In the genomic region with DNA sequence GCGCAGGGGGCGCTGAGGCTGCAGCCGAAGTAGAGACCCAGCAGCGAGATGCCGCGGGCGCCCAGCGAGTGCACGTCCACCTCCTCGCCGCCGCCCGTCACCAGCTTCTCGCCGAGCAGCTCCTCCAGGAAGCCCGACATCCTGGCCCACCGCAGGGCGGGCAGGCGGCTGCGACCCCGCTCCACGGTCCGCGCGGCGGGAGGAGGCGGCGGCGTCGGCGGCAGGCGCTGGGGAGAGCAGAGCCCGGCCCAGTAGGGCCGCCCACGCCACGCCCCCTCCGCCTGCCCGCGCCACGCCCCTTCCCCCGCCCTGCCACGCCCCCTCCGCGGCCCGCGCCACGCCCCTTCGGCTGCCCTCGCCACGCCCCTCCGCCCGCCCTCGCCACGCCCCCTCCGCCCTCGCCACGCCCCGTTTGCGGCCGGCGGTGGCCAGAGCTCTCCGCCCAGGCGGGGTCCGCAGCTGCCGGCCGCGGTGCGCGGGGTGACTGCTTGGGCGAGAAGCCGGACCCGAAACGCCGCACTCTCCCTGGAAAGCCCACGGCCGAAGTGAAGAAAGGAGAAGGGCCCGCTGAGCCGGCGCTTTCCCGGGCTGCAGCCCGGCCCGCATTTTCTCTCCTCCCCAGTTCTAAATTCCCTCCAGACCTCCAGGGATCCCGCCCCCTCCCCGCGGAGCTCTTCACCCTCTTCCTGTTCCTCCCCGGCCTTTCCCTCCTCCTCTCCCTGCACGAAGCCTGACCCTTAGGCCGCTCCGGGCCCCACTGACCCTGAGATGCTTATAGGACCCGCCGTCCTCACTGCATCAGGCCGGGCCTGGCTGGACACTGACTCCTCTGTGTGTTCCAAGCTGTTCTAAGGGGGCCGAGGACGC, we compare ENCODE assay signal across 8 cellular contexts. TPM values are rescaled to one million over a fixed set of nuclear protein-coding genes. Genes with fewer than 3 reads are reported as not detected.
A peak's percentile ranks its signal among the peaks of the same experiment; 100 is the strongest.
DNase-seq lines count a peak whose midpoint lies in the region; ATAC-seq and TF ChIP-seq lines count a peak whose summit lies in the region.

A gene (minus strand): TSS at position 238 of the 867 bp plus-strand sequence.

- WGBS in suprapubic skin, result 4% methylated on average over 24 of the region's 94 CpGs

- peak; percentile 78 to 91 for DNase-seq in SJSA1 (ENCODE audit: low read depth in 1 of 2, low spot score in 2 of 2)
- DNase-seq in activated naive CD4-positive, alpha-beta T cell treated with anti-CD3 and anti-CD28 coated beads for 36 hours, result peak; percentile 86
- DNase-seq in glomerular endothelial cell (ENCODE audit: extremely low read depth, low read depth, low spot score), result no peak
- DNase-seq in omental fat pad (ENCODE audit: low spot score), result peak; percentile 68
- DNase-seq in suprapubic skin (ENCODE audit: low spot score in 2 of 2), result peak; percentile 87 to 90

- H3K36me3 ChIP-seq in HUES6 (ENCODE audit: control insufficient read depth, insufficient read depth, low read length) (no peaks in the 10 kb centered on the region), SJSA1 (peaks cover 7% of the 10 kb centered on the region; the same call in 1 of the 2 replicates), suprapubic skin (no peaks in the 10 kb centered on the region)

- ATAC-seq in GM19467 (IDR thresholded peaks at IDR 0.05; ENCODE audit: unreplicated experiment) (peak; percentile 59), omental fat pad (ENCODE audit: low FRiP score) (peak; percentile 91)

- H3K4me3 ChIP-seq in HUES6 (ENCODE audit: low read depth, low read length), result peak within 1 kb of the TSS; percentile 97
- H3K4me3 ChIP-seq in SJSA1, result peak within 1 kb of the TSS; percentile 97
- H3K4me3 ChIP-seq in suprapubic skin, result peak within 1 kb of the TSS; percentile 72

- TF ChIP-seq POLR2A in suprapubic skin (IDR thresholded peaks at IDR 0.05), result peak in 1 of 2 donors; percentile 26

- H3K36me3 Mint-ChIP-seq in activated naive CD4-positive, alpha-beta T cell treated with anti-CD3 and anti-CD28 coated beads for 36 hours (ENCODE audit: low read depth), result no peaks in the 10 kb centered on the region

- H3K27ac ChIP-seq in C4-2B (peak within 1 kb of the TSS; percentile 38), HUES6 (ENCODE audit: low read depth, low read length) (peak within 1 kb of the TSS; percentile 87; the same call in 1 of the 2 replicates), SJSA1 (peak within 1 kb of the TSS; percentile 45; the same call in 1 of the 2 replicates), suprapubic skin (peak within 1 kb of the TSS; percentile 74)

- H3K27me3 ChIP-seq in HUES6 (ENCODE audit: control insufficient read depth, insufficient read depth, low read length), result no peaks in the 10 kb centered on the region
- H3K27me3 ChIP-seq in SJSA1 (replicated peaks), result peaks cover 6% of the 10 kb centered on the region; the same call in 1 of the 2 replicates
- H3K27me3 ChIP-seq in suprapubic skin, result no peaks in the 10 kb centered on the region

- intact Hi-C loops in activated naive CD4-positive, alpha-beta T cell treated with anti-CD3 and anti-CD28 coated beads for 36 hours (cut with micrococcal nuclease), result loop anchor here (2.0 kb wide), 4 partner anchors 17 to 837 kb away; a partner anchor contains a TSS

- no peaks in the 10 kb centered on the region for H3K9me3 ChIP-seq in HUES6 (ENCODE audit: control insufficient read depth, insufficient read depth, low read depth, low read length)
- H3K9me3 ChIP-seq in SJSA1 (replicated peaks), result no peaks in the 10 kb centered on the region
- H3K9me3 ChIP-seq in suprapubic skin, result no peaks in the 10 kb centered on the region

- H3K9ac ChIP-seq in HUES6 (ENCODE audit: low read length), result peak within 1 kb of the TSS; percentile 97

- H3K4me3 Mint-ChIP-seq in activated naive CD4-positive, alpha-beta T cell treated with anti-CD3 and anti-CD28 coated beads for 36 hours, result peak within 1 kb of the TSS; percentile 66

- TF ChIP-seq CTCF in C4-2B (conservative IDR thresholded peaks at IDR 0.05), result peak; percentile 41
- no peak for TF ChIP-seq CTCF in omental fat pad (IDR thresholded peaks at IDR 0.05)
- TF ChIP-seq CTCF in suprapubic skin (IDR thresholded peaks at IDR 0.05), result no peak

- H3K27ac Mint-ChIP-seq in activated naive CD4-positive, alpha-beta T cell treated with anti-CD3 and anti-CD28 coated beads for 36 hours, result no peak within 1 kb of the TSS

- H3K9me3 Mint-ChIP-seq in activated naive CD4-positive, alpha-beta T cell treated with anti-CD3 and anti-CD28 coated beads for 36 hours, result no peaks in the 10 kb centered on the region

- no peak for TF ChIP-seq EP300 in suprapubic skin (IDR thresholded peaks at IDR 0.05)

- H3K4me1 Mint-ChIP-seq in activated naive CD4-positive, alpha-beta T cell treated with anti-CD3 and anti-CD28 coated beads for 36 hours (ENCODE audit: low read depth), result peaks cover 19% of the 10 kb centered on the region

- H3K27me3 Mint-ChIP-seq in activated naive CD4-positive, alpha-beta T cell treated with anti-CD3 and anti-CD28 coated beads for 36 hours (ENCODE audit: low read depth), result peaks cover 33% of the 10 kb centered on the region

- CTCF ChIA-PET in activated naive CD4-positive, alpha-beta T cell treated with anti-CD3 and anti-CD28 coated beads for 36 hours (lab: Charles Lee), result interaction anchor here (1.0 to 2.8 kb wide), 7 partner anchors 13 to 279 kb away, joined by 3 to 23 read pairs (median 8); a partner anchor contains a TSS

- peaks cover 24% of the 10 kb centered on the region for H3K4me1 ChIP-seq in HUES6 (ENCODE audit: control insufficient read depth, insufficient read depth, low read length)
- peaks cover 20% of the 10 kb centered on the region for H3K4me1 ChIP-seq in SJSA1 (replicated peaks)
- H3K4me1 ChIP-seq in suprapubic skin, result peaks cover 54% of the 10 kb centered on the region

RNA-seq across cellular contexts. Expression of the gene that starts here (rescaled TPM):
- 48.4 and 56.6 TPM in 2 replicates for total RNA-seq in SJSA1 (2014; rRNA removed; shearing (Covaris generic))
- total RNA-seq in activated naive CD4-positive, alpha-beta T cell treated with anti-CD3 and anti-CD28 coated beads for 36 hours, result under 1 TPM; 0.20 to 0.33 TPM
- 26.9 and 55.7 TPM in 2 replicates for total RNA-seq in glomerular endothelial cell
- total RNA-seq in omental fat pad, result 10 to 100 TPM in 3 of 4 donors, 1 to 10 TPM in 1; 6.8 to 16.6 (median 11.1) TPM
- 10 to 100 TPM; 18.9 to 47.2 (median 33.4) TPM for total RNA-seq in suprapubic skin

Comparison
In these comparisons a context has a peak if more than half of its experiments do, and no peak if none do; other contexts are left out.
1. RNA of the gene that starts here (total RNA-seq): 26.9 to 55.7 TPM in glomerular endothelial cell, 48.4 to 56.6 TPM in SJSA1, 18.9 to 47.2 TPM in suprapubic skin and 6.8 to 16.6 TPM in omental fat pad; 0.20 to 0.33 TPM in activated naive CD4-positive, alpha-beta T cell treated with anti-CD3 and anti-CD28 coated beads for 36 hours; every median in the first group is over 4 times any median in the second.
2. Peak in DNase-seq in activated naive CD4-positive, alpha-beta T cell treated with anti-CD3 and anti-CD28 coated beads for 36 hours; RNA of the gene not detected or under 1 TPM.
3. Peak in every context shown above with its lines, with median percentiles within 50 percentile points of each other: H3K27ac ChIP-seq and H3K4me3 ChIP-seq.